In the genomic region with DNA sequence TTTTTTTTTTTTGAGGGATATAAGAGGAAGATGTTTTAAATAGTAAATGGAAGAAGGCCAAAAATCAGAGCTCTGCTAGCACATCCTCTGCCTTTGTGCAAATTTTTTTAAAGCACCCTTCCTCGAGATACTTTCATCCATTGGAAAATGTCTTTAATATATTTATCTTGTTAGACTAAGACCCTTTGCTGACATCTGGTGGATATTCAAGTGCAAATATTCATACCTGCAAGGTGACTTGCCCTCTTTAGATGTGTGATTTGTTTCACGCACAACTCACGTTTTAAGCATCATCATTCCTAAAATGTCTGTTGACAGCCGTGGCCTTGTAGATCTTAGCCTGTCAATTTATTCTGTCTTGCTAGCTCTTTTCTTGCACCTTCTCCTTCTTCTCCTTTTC, we compare ENCODE assay signal across 1 cellular context.
TF ChIP-seq lines count a peak whose summit lies in the region.

No MANE protein-coding gene starts in this region.

TF ChIP-seq in HCT116, 20 proteins besides CTCF, POLR2A, EP300 and RAD21:
- TF ChIP-seq, protein P1, sequence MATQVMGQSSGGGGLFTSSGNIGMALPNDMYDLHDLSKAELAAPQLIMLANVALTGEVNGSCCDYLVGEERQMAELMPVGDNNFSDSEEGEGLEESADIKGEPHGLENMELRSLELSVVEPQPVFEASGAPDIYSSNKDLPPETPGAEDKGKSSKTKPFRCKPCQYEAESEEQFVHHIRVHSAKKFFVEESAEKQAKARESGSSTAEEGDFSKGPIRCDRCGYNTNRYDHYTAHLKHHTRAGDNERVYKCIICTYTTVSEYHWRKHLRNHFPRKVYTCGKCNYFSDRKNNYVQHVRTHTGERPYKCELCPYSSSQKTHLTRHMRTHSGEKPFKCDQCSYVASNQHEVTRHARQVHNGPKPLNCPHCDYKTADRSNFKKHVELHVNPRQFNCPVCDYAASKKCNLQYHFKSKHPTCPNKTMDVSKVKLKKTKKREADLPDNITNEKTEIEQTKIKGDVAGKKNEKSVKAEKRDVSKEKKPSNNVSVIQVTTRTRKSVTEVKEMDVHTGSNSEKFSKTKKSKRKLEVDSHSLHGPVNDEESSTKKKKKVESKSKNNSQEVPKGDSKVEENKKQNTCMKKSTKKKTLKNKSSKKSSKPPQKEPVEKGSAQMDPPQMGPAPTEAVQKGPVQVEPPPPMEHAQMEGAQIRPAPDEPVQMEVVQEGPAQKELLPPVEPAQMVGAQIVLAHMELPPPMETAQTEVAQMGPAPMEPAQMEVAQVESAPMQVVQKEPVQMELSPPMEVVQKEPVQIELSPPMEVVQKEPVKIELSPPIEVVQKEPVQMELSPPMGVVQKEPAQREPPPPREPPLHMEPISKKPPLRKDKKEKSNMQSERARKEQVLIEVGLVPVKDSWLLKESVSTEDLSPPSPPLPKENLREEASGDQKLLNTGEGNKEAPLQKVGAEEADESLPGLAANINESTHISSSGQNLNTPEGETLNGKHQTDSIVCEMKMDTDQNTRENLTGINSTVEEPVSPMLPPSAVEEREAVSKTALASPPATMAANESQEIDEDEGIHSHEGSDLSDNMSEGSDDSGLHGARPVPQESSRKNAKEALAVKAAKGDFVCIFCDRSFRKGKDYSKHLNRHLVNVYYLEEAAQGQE (IDR thresholded peaks at IDR 0.05; ENCODE audit: low read depth): no peak
- TF ChIP-seq EZH2 (IDR thresholded peaks at IDR 0.05) (no peak), EZH2phosphoT487 (IDR thresholded peaks at IDR 0.05; ENCODE audit: borderline replicate concordance) (no peak), POLR2AphosphoS5 (IDR thresholded peaks at IDR 0.05; ENCODE audit: low read depth, low read length) (no peak), SRF (IDR thresholded peaks at IDR 0.05; ENCODE audit: low read depth) (no peak)
- TF ChIP-seq, protein P2, sequence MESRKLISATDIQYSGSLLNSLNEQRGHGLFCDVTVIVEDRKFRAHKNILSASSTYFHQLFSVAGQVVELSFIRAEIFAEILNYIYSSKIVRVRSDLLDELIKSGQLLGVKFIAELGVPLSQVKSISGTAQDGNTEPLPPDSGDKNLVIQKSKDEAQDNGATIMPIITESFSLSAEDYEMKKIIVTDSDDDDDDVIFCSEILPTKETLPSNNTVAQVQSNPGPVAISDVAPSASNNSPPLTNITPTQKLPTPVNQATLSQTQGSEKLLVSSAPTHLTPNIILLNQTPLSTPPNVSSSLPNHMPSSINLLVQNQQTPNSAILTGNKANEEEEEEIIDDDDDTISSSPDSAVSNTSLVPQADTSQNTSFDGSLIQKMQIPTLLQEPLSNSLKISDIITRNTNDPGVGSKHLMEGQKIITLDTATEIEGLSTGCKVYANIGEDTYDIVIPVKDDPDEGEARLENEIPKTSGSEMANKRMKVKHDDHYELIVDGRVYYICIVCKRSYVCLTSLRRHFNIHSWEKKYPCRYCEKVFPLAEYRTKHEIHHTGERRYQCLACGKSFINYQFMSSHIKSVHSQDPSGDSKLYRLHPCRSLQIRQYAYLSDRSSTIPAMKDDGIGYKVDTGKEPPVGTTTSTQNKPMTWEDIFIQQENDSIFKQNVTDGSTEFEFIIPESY (IDR thresholded peaks at IDR 0.05; ENCODE audit: extremely low read depth, insufficient replicate concordance, low read length): no peak
